Comparison of ENCODE assay signal across 18 cellular contexts in genomic region chr1:116971965-116972675, GRCh38. TPM values are rescaled to one million over a fixed set of nuclear protein-coding genes. Genes with fewer than 3 reads are reported as not detected.
DNase-seq lines count a peak whose midpoint lies in the region; ATAC-seq and TF ChIP-seq lines count a peak whose summit lies in the region.
"Had no signal": no experiment of that assay in that cellular context is flagged by ENCODE, and none has a peak within 500 bp of the region (broad histone marks: within the 10 kb centered on the region; RNA-seq: fewer than 3 reads in every experiment).

No MANE protein-coding gene starts in this region.

- no peaks in the 10 kb centered on the region for H3K27me3 Mint-ChIP-seq in nephron (ENCODE audit: low read depth)
- H3K27me3 Mint-ChIP-seq: progenitor cell of endocrine pancreas had no signal

- H3K27ac ChIP-seq in ACC112 (ENCODE audit: low read depth, low read length) (peak overlapping the region; percentile 49), WERI-Rb-1 (peak overlapping the region; percentile 58), tibial nerve (no peak overlapping the region), stomach (peak overlapping the region in 2 of 5 donors; percentile 1 to 56)
- H3K27ac ChIP-seq: HL-60, KMS-11, Peyer's patch had no signal

- peaks cover 11% of the 10 kb centered on the region for H3K9me3 ChIP-seq in WERI-Rb-1 (ENCODE audit: severe bottlenecking)
- H3K9me3 ChIP-seq in tibial nerve = no peaks in the 10 kb centered on the region
- no peaks in the 10 kb centered on the region for H3K9me3 ChIP-seq in stomach
- H3K9me3 ChIP-seq: body of pancreas, Peyer's patch had no signal

- peaks cover 29% of the 10 kb centered on the region for H3K9me3 Mint-ChIP-seq in nephron
- H3K9me3 Mint-ChIP-seq: effector memory CD8-positive, alpha-beta T cell; HFFc6 had no signal

- H3K36me3 ChIP-seq in ACC112 (ENCODE audit: insufficient read depth, low read length) = peaks cover 23% of the 10 kb centered on the region
- H3K36me3 ChIP-seq in WERI-Rb-1 = peaks cover 2% of the 10 kb centered on the region; the same call in 1 of the 2 replicates
- H3K36me3 ChIP-seq in tibial nerve = peaks cover 0 to 9% (median 0%) of the 10 kb centered on the region in 3 donors
- peaks cover 0 to 32% (median 26%) of the 10 kb centered on the region in 4 donors for H3K36me3 ChIP-seq in stomach

- H3K4me1 Mint-ChIP-seq in nephron = no peaks in the 10 kb centered on the region
- H3K4me1 Mint-ChIP-seq: activated CD8-positive, alpha-beta memory T cell treated with anti-CD3 and anti-CD28 coated beads, Interleukin-2, amount 10 ng/mL, durations not matched to agents 7 days and 5 days; T-helper 17 cell had no signal

- H2AFZ ChIP-seq in ACC112 (ENCODE audit: low read length, unreplicated experiment) = no peak overlapping the region

- intact Hi-C loops in stomach (cut with DNase I; ENCODE audit: low total_unique reads) = no loop called here

- no peak for TF ChIP-seq EP300 in tibial nerve (IDR thresholded peaks at IDR 0.05)
- no peak for TF ChIP-seq EP300 in stomach (IDR thresholded peaks at IDR 0.05)

- no peak overlapping the region for H3K4me3 Mint-ChIP-seq in nephron
- H3K4me3 Mint-ChIP-seq: activated CD8-positive, alpha-beta memory T cell treated with anti-CD3 and anti-CD28 coated beads, Interleukin-2, amount 10 ng/mL, durations not matched to agents 7 days and 5 days; effector memory CD8-positive, alpha-beta T cell; HFFc6; T-helper 17 cell had no signal

- peak; percentile 83 for DNase-seq in WERI-Rb-1
- peak; percentile 25 for DNase-seq in fibroblast of gingiva (ENCODE audit: low read depth)
- DNase-seq in ecto neural progenitor cell (ENCODE audit: low spot score) = no peak
- no peak for DNase-seq in tibial nerve (ENCODE audit: low spot score in 2 of 2)
- DNase-seq in stomach = no peak
- DNase-seq: activated CD8-positive, alpha-beta memory T cell treated with anti-CD3 and anti-CD28 coated beads, Interleukin-2, amount 10 ng/mL, durations not matched to agents 7 days and 5 days; body of pancreas; effector memory CD8-positive, alpha-beta T cell; HFFc6; NCI-H1436; Peyer's patch; T-helper 17 cell had no signal

- H3K4me3 ChIP-seq in ACC112 (ENCODE audit: low read depth, low read length) = no peak overlapping the region
- no peak overlapping the region for H3K4me3 ChIP-seq in WERI-Rb-1 (ENCODE audit: low read depth, low read length)
- H3K4me3 ChIP-seq in tibial nerve = no peak overlapping the region
- H3K4me3 ChIP-seq in stomach = no peak overlapping the region
- H3K4me3 ChIP-seq: body of pancreas, Peyer's patch had no signal

- H3K27ac Mint-ChIP-seq in nephron = peak overlapping the region in 2 of 3 experiments; percentile 49 to 69
- H3K27ac Mint-ChIP-seq: activated CD8-positive, alpha-beta memory T cell treated with anti-CD3 and anti-CD28 coated beads, Interleukin-2, amount 10 ng/mL, durations not matched to agents 7 days and 5 days; effector memory CD8-positive, alpha-beta T cell; HFFc6; progenitor cell of endocrine pancreas; T-helper 17 cell had no signal

- no peaks in the 10 kb centered on the region for H3K79me2 ChIP-seq in ACC112 (ENCODE audit: control insufficient read depth, insufficient read depth, low read length, unreplicated experiment)

- H3K4me1 ChIP-seq in ACC112 (ENCODE audit: control insufficient read depth, insufficient read depth, low read length, unreplicated experiment) (peaks cover 17% of the 10 kb centered on the region), tibial nerve (no peaks in the 10 kb centered on the region), stomach (peaks cover 0 to 12% (median 0%) of the 10 kb centered on the region in 4 donors)
- H3K4me1 ChIP-seq: Peyer's patch had no signal

- 73 to 76% methylated on average over 6 of the region's 6 CpGs for WGBS in tibial nerve, 2 donors
- WGBS in stomach, 5 donors = 83 to 94% (median 87%) methylated on average over 6 of the region's 6 CpGs

- TF ChIP-seq CTCF in WERI-Rb-1 (IDR thresholded peaks at IDR 0.05; ENCODE audit: low read depth, low read length) (no peak), nephron (IDR thresholded peaks at IDR 0.05; ENCODE audit: unreplicated experiment in 3 of 3) (no peak), tibial nerve (IDR thresholded peaks at IDR 0.05) (no peak), stomach (IDR thresholded peaks at IDR 0.05) (no peak)

- H3K36me3 Mint-ChIP-seq in nephron (ENCODE audit: low read depth) = peaks cover 87% of the 10 kb centered on the region

- TF ChIP-seq POLR2A in tibial nerve (IDR thresholded peaks at IDR 0.05) (no peak), stomach (IDR thresholded peaks at IDR 0.05) (no peak)

- H3K27me3 ChIP-seq in ACC112 (ENCODE audit: insufficient read depth, low read length) (no peaks in the 10 kb centered on the region), WERI-Rb-1 (ENCODE audit: insufficient read depth, low read depth, severe bottlenecking) (no peaks in the 10 kb centered on the region), tibial nerve (no peaks in the 10 kb centered on the region), stomach (no peaks in the 10 kb centered on the region)
- H3K27me3 ChIP-seq: body of pancreas, Peyer's patch had no signal

- ATAC-seq in HG02610 (IDR thresholded peaks at IDR 0.05; ENCODE audit: unreplicated experiment) = no peak
- ATAC-seq: activated CD8-positive, alpha-beta memory T cell treated with anti-CD3 and anti-CD28 coated beads, Interleukin-2, amount 10 ng/mL, durations not matched to agents 7 days and 5 days; effector memory CD8-positive, alpha-beta T cell; T-helper 17 cell had no signal

RNA-seq across cellular contexts. Expression of gene CD101, which starts 29.4 kb away (rescaled TPM):
- total RNA-seq in tibial nerve = 1 to 10 TPM in 1 of 4 donors, under 1 TPM in 2, not detected in 1; under 0.01 to 2.9 (median 0.59) TPM
- 1 to 10 TPM in 3 of 5 donors, under 1 TPM in 1, not detected in 1; 0.45 to 8.8 (median 2.0) TPM for total RNA-seq in stomach
- polyA plus RNA-seq in stomach = 1 to 10 TPM in 2 of 3 donors, not detected in 1; 1.4 to 1.9 TPM
- total RNA-seq: HFFc6 had no signal

Comparison
In these comparisons a context has a peak if more than half of its experiments do, and no peak if none do; other contexts are left out.
1. H3K27ac ChIP-seq: peak in ACC112 (single experiment) and WERI-Rb-1 (single experiment); none in tibial nerve (0 of 4).
2. DNase-seq: peak in WERI-Rb-1 (single experiment) and fibroblast of gingiva (single experiment); none in ecto neural progenitor cell (single experiment), tibial nerve (0 of 2) and stomach (single experiment).